ENCODE assay signal across 12 cellular contexts in genomic region chr19:4533334-4533733, GRCh38. TPM values are rescaled to one million over a fixed set of nuclear protein-coding genes. Genes with fewer than 3 reads are reported as not detected.
A peak's percentile ranks its signal among the peaks of the same experiment; 100 is the strongest.
DNase-seq lines count a peak whose midpoint lies in the region; ATAC-seq and TF ChIP-seq lines count a peak whose summit lies in the region.
"Had no signal": no experiment of that assay in that cellular context is flagged by ENCODE, and none has a peak within 500 bp of the region (broad histone marks: within the 10 kb centered on the region; RNA-seq: fewer than 3 reads in every experiment).

No MANE protein-coding gene starts in this region.

- H3K9me3 ChIP-seq in Caco-2 (no peaks in the 10 kb centered on the region), HEK293 (ENCODE audit: control insufficient read depth, insufficient read depth, low read depth, low read length) (no peaks in the 10 kb centered on the region), skeletal muscle tissue (ENCODE audit: control insufficient read depth in 3 of 3, low read length in 3 of 3) (no peaks in the 10 kb centered on the region)

- TF ChIP-seq CTCF in Caco-2 (IDR thresholded peaks at IDR 0.05; ENCODE audit: insufficient read depth in 1 of 2, low read depth in 1 of 2, low read length in 1 of 2, severe bottlenecking in 1 of 2, unreplicated experiment in 1 of 2), result no peak
- no peak for TF ChIP-seq CTCF in HEK293 (tag by site-specific recombination; IDR thresholded peaks at IDR 0.05)
- no peak for TF ChIP-seq CTCF in neural crest cell (conservative IDR thresholded peaks at IDR 0.05)
- TF ChIP-seq CTCF in MCF 10A (IDR thresholded peaks at IDR 0.05; ENCODE audit: unreplicated experiment), result no peak

- DNase-seq in Caco-2, result no peak
- no peak for DNase-seq in neural crest cell (ENCODE audit: low read depth, low spot score)
- no peak for DNase-seq in MCF 10A (ENCODE audit: unreplicated experiment)
- DNase-seq in natural killer cell treated with Interleukin-12 subunit alpha and Interleukin-12 subunit beta and Interleukin-15 and Interleukin-18, amount 100 ng/mL, for 72 hours (ENCODE audit: low spot score), result no peak
- DNase-seq in stimulated activated CD4-positive, alpha-beta T cell treated with anti-CD3 and anti-CD28 coated beads, Interleukin-4, amount 100 ng/mL, for 4 hours, result no peak
- DNase-seq: CD8-positive, alpha-beta T cell; COR-L47 had no signal

- H3K36me3 Mint-ChIP-seq in Caco-2 (ENCODE audit: insufficient read depth, unreplicated experiment) (no peaks in the 10 kb centered on the region), neural crest cell (ENCODE audit: low read depth) (no peaks in the 10 kb centered on the region), MCF 10A (ENCODE audit: insufficient read depth, unreplicated experiment) (no peaks in the 10 kb centered on the region)
- no peaks in the 10 kb centered on the region for H3K36me3 Mint-ChIP-seq in natural killer cell treated with Interleukin-12 subunit alpha and Interleukin-12 subunit beta and Interleukin-15 and Interleukin-18, amount 100 ng/mL, for 72 hours
- H3K36me3 Mint-ChIP-seq: CD8-positive, alpha-beta T cell had no signal

- H3K4me3 Mint-ChIP-seq in Caco-2 (ENCODE audit: unreplicated experiment) (peak overlapping the region; percentile 17), neural crest cell (peak overlapping the region; percentile 0), MCF 10A (ENCODE audit: unreplicated experiment) (no peak overlapping the region)
- H3K4me3 Mint-ChIP-seq in natural killer cell treated with Interleukin-12 subunit alpha and Interleukin-12 subunit beta and Interleukin-15 and Interleukin-18, amount 100 ng/mL, for 72 hours, result no peak overlapping the region
- H3K4me3 Mint-ChIP-seq: CD14-positive monocyte; CD8-positive, alpha-beta T cell had no signal

- H3K4me1 Mint-ChIP-seq in Caco-2 (ENCODE audit: low read depth, unreplicated experiment) (no peaks in the 10 kb centered on the region), neural crest cell (peaks cover 5% of the 10 kb centered on the region), MCF 10A (ENCODE audit: insufficient read depth, unreplicated experiment) (no peaks in the 10 kb centered on the region)
- peaks cover 0 to 3% of the 10 kb centered on the region in 2 donors for H3K4me1 Mint-ChIP-seq in natural killer cell treated with Interleukin-12 subunit alpha and Interleukin-12 subunit beta and Interleukin-15 and Interleukin-18, amount 100 ng/mL, for 72 hours (ENCODE audit: low read depth in 2 of 2)

- H3K4me3 ChIP-seq in Caco-2 (ENCODE audit: low read depth, low read length), result no peak overlapping the region
- no peak overlapping the region for H3K4me3 ChIP-seq in HEK293 (ENCODE audit: low read depth, low read length)
- no peak overlapping the region for H3K4me3 ChIP-seq in skeletal muscle tissue (ENCODE audit: low read length in 3 of 3)
- H3K4me3 ChIP-seq: GM12878 had no signal

- BruUV-seq in Caco-2 (replicated peaks; lab: Mats Ljungman, UMichigan) (no TSS peak), MCF 10A (replicated peaks; lab: Mats Ljungman, UMichigan) (no TSS peak)

- H3K36me3 ChIP-seq in Caco-2 (ENCODE audit: control insufficient read depth, insufficient read depth, low read length) (no peaks in the 10 kb centered on the region), HEK293 (ENCODE audit: control insufficient read depth in 2 of 2, insufficient read depth in 1 of 2, low read length in 2 of 2) (no peaks in the 10 kb centered on the region), skeletal muscle tissue (ENCODE audit: control insufficient read depth in 3 of 3, insufficient read depth in 3 of 3, low read length in 3 of 3) (peaks cover 0 to 5% (median 4%) of the 10 kb centered on the region in 3 donors)

- H3K27ac ChIP-seq in HEK293 (ENCODE audit: extremely low read depth, low read depth, low read length), result no peak overlapping the region
- peak overlapping the region; percentile 88 for H3K27ac ChIP-seq in skeletal muscle tissue (ENCODE audit: low read depth, low read length)

- H3K9me3 Mint-ChIP-seq in Caco-2 (ENCODE audit: unreplicated experiment) (no peaks in the 10 kb centered on the region), neural crest cell (no peaks in the 10 kb centered on the region), MCF 10A (ENCODE audit: unreplicated experiment) (no peaks in the 10 kb centered on the region)
- H3K9me3 Mint-ChIP-seq in natural killer cell treated with Interleukin-12 subunit alpha and Interleukin-12 subunit beta and Interleukin-15 and Interleukin-18, amount 100 ng/mL, for 72 hours, result no peaks in the 10 kb centered on the region
- H3K9me3 Mint-ChIP-seq: CD8-positive, alpha-beta T cell had no signal

- POLR2A ChIA-PET in Caco-2 (lab: Charles Lee), result no interaction called here
- POLR2A ChIA-PET in HEK293 (lab: Yijun Ruan, JAX), result no interaction called here
- POLR2A ChIA-PET in MCF 10A (lab: Yijun Ruan, JAX), result no interaction called here

- H3K27me3 Mint-ChIP-seq in Caco-2 (ENCODE audit: insufficient read depth, unreplicated experiment), result no peaks in the 10 kb centered on the region
- H3K27me3 Mint-ChIP-seq in neural crest cell (ENCODE audit: low read depth), result peaks cover 2% of the 10 kb centered on the region
- H3K27me3 Mint-ChIP-seq in MCF 10A (ENCODE audit: insufficient read depth, unreplicated experiment), result peaks cover 12% of the 10 kb centered on the region
- H3K27me3 Mint-ChIP-seq in natural killer cell treated with Interleukin-12 subunit alpha and Interleukin-12 subunit beta and Interleukin-15 and Interleukin-18, amount 100 ng/mL, for 72 hours, result peaks cover 7% of the 10 kb centered on the region in 2 donors

- H3K27ac Mint-ChIP-seq in Caco-2 (ENCODE audit: unreplicated experiment) (no peak overlapping the region), neural crest cell (ENCODE audit: unreplicated experiment) (no peak overlapping the region), MCF 10A (ENCODE audit: low read depth, unreplicated experiment) (no peak overlapping the region)
- no peak overlapping the region for H3K27ac Mint-ChIP-seq in natural killer cell treated with Interleukin-12 subunit alpha and Interleukin-12 subunit beta and Interleukin-15 and Interleukin-18, amount 100 ng/mL, for 72 hours
- H3K27ac Mint-ChIP-seq: CD8-positive, alpha-beta T cell had no signal

- CTCF ChIA-PET in Caco-2 (lab: Charles Lee) (no interaction called here), HEK293 (lab: Yijun Ruan, JAX) (interaction anchor here (1.0 to 4.4 kb wide), 2 partner anchors 8 to 14 kb away, joined by 5 to 72 read pairs; no protein-coding TSS in a partner anchor), MCF 10A (lab: Yijun Ruan, JAX) (interaction anchor here (0.6 to 1.1 kb wide), 3 partner anchors 8 to 542 kb away, joined by 3 read pairs; no protein-coding TSS in a partner anchor)

- no peaks in the 10 kb centered on the region for H3K27me3 ChIP-seq in Caco-2 (replicated peaks; ENCODE audit: control insufficient read depth, insufficient read depth, low read length)
- no peaks in the 10 kb centered on the region for H3K27me3 ChIP-seq in skeletal muscle tissue (ENCODE audit: control insufficient read depth in 3 of 3, insufficient read depth in 3 of 3, low read length in 3 of 3)

- no peak for ATAC-seq in natural killer cell treated with Interleukin-12 subunit alpha and Interleukin-12 subunit beta and Interleukin-15 and Interleukin-18, amount 100 ng/mL, for 72 hours
- ATAC-seq: CD8-positive, alpha-beta T cell; GM12878 had no signal

- peaks cover 4% of the 10 kb centered on the region; the same call in 1 of the 2 replicates for H3K4me1 ChIP-seq in Caco-2
- no peaks in the 10 kb centered on the region for H3K4me1 ChIP-seq in HEK293 (ENCODE audit: control insufficient read depth, insufficient read depth, low read length)
- peaks cover 29 to 61% (median 45%) of the 10 kb centered on the region in 3 donors for H3K4me1 ChIP-seq in skeletal muscle tissue (ENCODE audit: control insufficient read depth in 3 of 3, insufficient read depth in 3 of 3, low read length in 3 of 3)

- intact Hi-C loops in Caco-2 (cut with micrococcal nuclease; ENCODE audit: unreplicated experiment) (no loop called here), MCF 10A (cut with micrococcal nuclease) (no loop called here)

- H3K9ac ChIP-seq in skeletal muscle tissue (ENCODE audit: low read depth in 1 of 3, low read length in 3 of 3), result no peak overlapping the region

RNA-seq across cellular contexts. Expression of gene PLIN5, which starts 1.7 kb away (rescaled TPM):
- 0.73 and 0.84 TPM in 2 replicates for total RNA-seq in Caco-2 (2022)
- total RNA-seq in neural crest cell, result 4.8 TPM in 2 replicates
- total RNA-seq in skeletal muscle tissue, result 2.1 TPM
- total RNA-seq in MCF 10A (2022), result not detected in 2 replicates
- not detected for total RNA-seq in natural killer cell treated with Interleukin-12 subunit alpha and Interleukin-12 subunit beta and Interleukin-15 and Interleukin-18, amount 100 ng/mL, for 72 hours

RNA-seq across cellular contexts. Expression of gene LRG1, which starts 6.5 kb away (rescaled TPM):
- 0.32 and 0.61 TPM in 2 replicates for total RNA-seq in Caco-2 (2022)
- total RNA-seq in neural crest cell, result 0.09 TPM in 2 replicates
- total RNA-seq in skeletal muscle tissue, result 0.52 TPM
- total RNA-seq in MCF 10A (2022), result 0.33 and 0.56 TPM in 2 replicates
- total RNA-seq in natural killer cell treated with Interleukin-12 subunit alpha and Interleukin-12 subunit beta and Interleukin-15 and Interleukin-18, amount 100 ng/mL, for 72 hours, result under 1 TPM in 1 of 2 donors, not detected in 1; 0.36 TPM
- total RNA-seq: A673; CD8-positive, alpha-beta T cell had no signal

RNA-seq across cellular contexts. Expression of gene PLIN4, which starts 15.0 kb away (rescaled TPM):
- 0.09 and 0.21 TPM in 2 replicates for total RNA-seq in Caco-2 (2022)
- 0.30 and 0.47 TPM in 2 replicates for total RNA-seq in neural crest cell
- 15.7 TPM for total RNA-seq in skeletal muscle tissue
- 1.4 and 1.8 TPM in 2 replicates for total RNA-seq in MCF 10A (2022)
- total RNA-seq in natural killer cell treated with Interleukin-12 subunit alpha and Interleukin-12 subunit beta and Interleukin-15 and Interleukin-18, amount 100 ng/mL, for 72 hours, result not detected

RNA-seq across cellular contexts. Expression of gene SEMA6B, which starts 26.1 kb away (rescaled TPM):
- 0.39 and 0.44 TPM in 2 replicates for total RNA-seq in Caco-2 (2022)
- 21.7 and 25.3 TPM in 2 replicates for total RNA-seq in neural crest cell
- total RNA-seq in skeletal muscle tissue, result 11.5 TPM
- total RNA-seq in MCF 10A (2022), result 0.20 and 0.54 TPM in 2 replicates
- under 1 TPM in 1 of 2 donors, not detected in 1; 0.14 TPM for total RNA-seq in natural killer cell treated with Interleukin-12 subunit alpha and Interleukin-12 subunit beta and Interleukin-15 and Interleukin-18, amount 100 ng/mL, for 72 hours

Comparison
In these comparisons a context has a peak if more than half of its experiments do, and no peak if none do; other contexts are left out.
1. H3K4me3 Mint-ChIP-seq: peak in Caco-2 (single experiment) and neural crest cell (single experiment); none in MCF 10A (single experiment) and natural killer cell treated with Interleukin-12 subunit alpha and Interleukin-12 subunit beta and Interleukin-15 and Interleukin-18, amount 100 ng/mL, for 72 hours (single experiment).